1 cellular context compared by ENCODE assay signal in genomic region chr1:227308367-227309336, GRCh38.
TF ChIP-seq lines count a peak whose summit lies in the region.

No MANE protein-coding gene starts in this region.

TF ChIP-seq in HEK293, 187 proteins besides CTCF, POLR2A, EP300 and RAD21 (continued from another document):
- TF ChIP-seq PRDM10 (tag by site-specific recombination; IDR thresholded peaks at IDR 0.05) (no peak), ZNF571 (tag by site-specific recombination; IDR thresholded peaks at IDR 0.05) (no peak), ZSCAN5A (tag by site-specific recombination; IDR thresholded peaks at IDR 0.05) (no peak), ZNF362 (tag by site-specific recombination; IDR thresholded peaks at IDR 0.05) (peak; percentile 64), PRDM4 (tag by site-specific recombination; IDR thresholded peaks at IDR 0.05) (no peak), SCRT1 (tag by site-specific recombination; IDR thresholded peaks at IDR 0.05; ENCODE audit: borderline replicate concordance) (no peak), ZNF549 (tag by site-specific recombination; IDR thresholded peaks at IDR 0.05) (no peak), ZNF580 (tag by site-specific recombination; IDR thresholded peaks at IDR 0.05) (no peak), PRDM6 (tag by site-specific recombination; IDR thresholded peaks at IDR 0.05) (peak; percentile 76), ZFP69B (tag by site-specific recombination; IDR thresholded peaks at IDR 0.05) (no peak), ZNF354C (tag by site-specific recombination; IDR thresholded peaks at IDR 0.05; ENCODE audit: borderline replicate concordance, low read depth) (no peak), ZNF660 (tag by site-specific recombination; IDR thresholded peaks at IDR 0.05) (no peak), FEZF1 (tag by site-specific recombination; IDR thresholded peaks at IDR 0.05) (peak; percentile 25)
